In the genomic region with DNA sequence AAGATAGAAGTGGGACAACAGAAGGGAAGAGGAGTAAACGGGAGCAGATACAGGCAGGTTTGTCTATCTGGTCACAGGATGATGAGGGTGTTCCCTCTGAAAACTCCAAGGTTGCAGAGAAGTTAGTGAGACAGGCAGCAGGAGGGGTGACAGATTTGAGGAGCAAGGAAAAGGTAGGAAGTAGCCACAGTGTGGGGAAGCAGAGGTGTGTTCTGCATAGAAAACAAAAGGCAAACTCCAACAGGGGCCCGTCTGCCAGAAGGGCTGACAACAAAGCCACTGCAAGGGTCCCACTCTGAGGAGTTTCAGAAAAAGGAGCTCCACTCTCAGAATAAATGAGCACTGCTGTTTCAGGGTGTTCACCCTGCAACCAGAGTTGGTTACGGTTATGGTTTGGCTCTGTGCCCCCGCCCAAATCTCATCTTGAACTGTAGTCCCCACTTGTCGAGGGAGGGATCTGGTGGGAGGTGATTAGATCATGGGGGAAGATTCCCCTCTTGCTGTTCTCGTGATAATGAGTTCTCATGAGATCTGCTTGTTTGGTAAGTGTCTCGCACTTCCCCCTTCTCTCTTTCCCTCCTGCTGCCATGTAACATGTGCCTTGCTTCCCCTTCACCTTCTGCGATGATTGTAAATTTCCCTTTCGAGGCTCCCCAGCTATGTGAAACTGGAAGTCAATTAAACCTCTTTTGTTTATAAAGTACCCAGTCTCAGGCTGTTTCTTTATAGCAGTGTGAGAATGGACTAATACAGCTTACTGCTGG, we compare ENCODE assay signal across 15 cellular contexts. TPM values are rescaled to one million over a fixed set of nuclear protein-coding genes. Genes with fewer than 3 reads are reported as not detected.
DNase-seq lines count a peak whose midpoint lies in the region; ATAC-seq and TF ChIP-seq lines count a peak whose summit lies in the region.
"Had no signal": no experiment of that assay in that cellular context is flagged by ENCODE, and none has a peak within 500 bp of the region (broad histone marks: within the 10 kb centered on the region; RNA-seq: fewer than 3 reads in every experiment).

No MANE protein-coding gene starts in this region.

- peak overlapping the region; percentile 13 for H3K4me3 Mint-ChIP-seq in WTC11

- DNase-seq in WTC11 (ENCODE audit: low spot score) (no peak), sigmoid colon (no peak), omental fat pad (ENCODE audit: low spot score) (no peak), GM19240 (ENCODE audit: insufficient read length, low spot score) (no peak)
- DNase-seq: activated T-cell treated with anti-CD3 and anti-CD28 coated beads, Interleukin-2, amount 50 U/mL, for 48 hours; amniotic stem cell; left ventricle myocardium inferior; NCI-H510A treated with DMSO at 0.1 percent for 48 hours had no signal

- H3K9me3 ChIP-seq in HUES48 (ENCODE audit: control insufficient read depth, insufficient read depth, low read length) (no peaks in the 10 kb centered on the region), sigmoid colon (no peaks in the 10 kb centered on the region)
- H3K9me3 ChIP-seq: left ventricle myocardium inferior, SJSA1, tibial nerve had no signal

- ATAC-seq in GM21723 (IDR thresholded peaks at IDR 0.05; ENCODE audit: unreplicated experiment) (peak; percentile 67), WTC11 (peak; percentile 83), omental fat pad (ENCODE audit: low FRiP score) (no peak), GM19467 (IDR thresholded peaks at IDR 0.05; ENCODE audit: unreplicated experiment) (no peak), GM21360 (IDR thresholded peaks at IDR 0.05; ENCODE audit: unreplicated experiment) (no peak)

- H3K4me1 ChIP-seq in HUES48 (ENCODE audit: control insufficient read depth, insufficient read depth, low read length), result peaks cover 10% of the 10 kb centered on the region
- peaks cover 0 to 44% (median 27%) of the 10 kb centered on the region in 4 donors for H3K4me1 ChIP-seq in sigmoid colon

- POLR2A ChIA-PET in WTC11 (lab: Charles Lee), result no interaction called here

- no peak for TF ChIP-seq EP300 in sigmoid colon (IDR thresholded peaks at IDR 0.05)

- CTCF ChIA-PET in WTC11 (lab: Charles Lee), result interaction anchor here (0.7 to 1.0 kb wide), 2 partner anchors 16 to 39 kb away, joined by 3 read pairs; no protein-coding TSS in a partner anchor

- WGBS in sigmoid colon, 2 donors, result 66 to 72% methylated on average over 9 of the region's 9 CpGs

- H3K4me3 ChIP-seq in HUES48 (ENCODE audit: low read depth, low read length) (no peak overlapping the region), sigmoid colon (no peak overlapping the region)
- H3K4me3 ChIP-seq: left ventricle myocardium inferior, SJSA1, tibial nerve had no signal

- no peak overlapping the region for H3K27ac ChIP-seq in HUES48 (ENCODE audit: low read depth, low read length)
- peak overlapping the region in 3 of 4 donors; percentile 9 to 28 (median 11) for H3K27ac ChIP-seq in sigmoid colon
- H3K27ac ChIP-seq: HL-60, left ventricle myocardium inferior, SJSA1 had no signal

- H3K36me3 Mint-ChIP-seq in WTC11, result no peaks in the 10 kb centered on the region

- peaks cover 24% of the 10 kb centered on the region for H3K4me1 Mint-ChIP-seq in WTC11

- H3K27me3 ChIP-seq in HUES48 (ENCODE audit: control insufficient read depth, insufficient read depth, low read length) (no peaks in the 10 kb centered on the region), sigmoid colon (no peaks in the 10 kb centered on the region)
- H3K27me3 ChIP-seq: SJSA1, tibial nerve had no signal

- H3K27me3 Mint-ChIP-seq in WTC11 (ENCODE audit: low read depth), result no peaks in the 10 kb centered on the region

- H3K36me3 ChIP-seq in HUES48 (ENCODE audit: control insufficient read depth, insufficient read depth, low read length), result no peaks in the 10 kb centered on the region
- no peaks in the 10 kb centered on the region for H3K36me3 ChIP-seq in sigmoid colon
- H3K36me3 ChIP-seq: left ventricle myocardium inferior, SJSA1, tibial nerve had no signal

- H3K27ac Mint-ChIP-seq in WTC11, result no peak overlapping the region

- TF ChIP-seq CTCF in WTC11 (IDR thresholded peaks at IDR 0.05) (no peak), sigmoid colon (IDR thresholded peaks at IDR 0.05) (no peak), omental fat pad (IDR thresholded peaks at IDR 0.05) (no peak)

- intact Hi-C loops in sigmoid colon (cut with DNase I), result no loop called here

- 0 out of 2 replicates have a peak, but pooled peaks cover 3% of the 10 kb centered on the region for H3K9me3 Mint-ChIP-seq in WTC11

- H3K9ac ChIP-seq in HUES48 (ENCODE audit: low read depth, low read length), result peak overlapping the region; percentile 8; the same call in 1 of the 2 replicates

- TF ChIP-seq POLR2A in sigmoid colon (IDR thresholded peaks at IDR 0.05), result no peak

TF ChIP-seq in WTC11, 78 proteins besides CTCF, POLR2A, EP300 and RAD21:
- TF ChIP-seq SP1 (CRISPR knock-in tag; conservative IDR thresholded peaks at IDR 0.05) (0 out of 2 replicates have a peak, but pooled peaks have one; percentile 10), SOX15 (CRISPR knock-in tag; IDR thresholded peaks at IDR 0.05) (no peak)

RNA-seq across cellular contexts. Expression of a gene that starts 32.1 kb away (rescaled TPM):
- total RNA-seq in WTC11 (2021) (0.71 to 1.5 TPM (median 1.2 TPM) in 3 replicates), sigmoid colon (10 to 100 TPM; 21.7 to 33.3 (median 27.8) TPM), omental fat pad (10 to 100 TPM in 1 of 4 donors, 1 to 10 TPM in 3; 5.9 to 22.9 (median 8.2) TPM)
- polyA plus RNA-seq in sigmoid colon, result 1 to 10 TPM; 1.2 to 4.3 (median 2.5) TPM

Comparison
In these comparisons a context has a peak if more than half of its experiments do, and no peak if none do; other contexts are left out.
1. ATAC-seq: peak in GM21723 (single experiment) and WTC11 (single experiment); none in omental fat pad (single experiment), GM19467 (single experiment) and GM21360 (single experiment).